ENCODE assay signal across 6 cellular contexts in the genomic region with DNA sequence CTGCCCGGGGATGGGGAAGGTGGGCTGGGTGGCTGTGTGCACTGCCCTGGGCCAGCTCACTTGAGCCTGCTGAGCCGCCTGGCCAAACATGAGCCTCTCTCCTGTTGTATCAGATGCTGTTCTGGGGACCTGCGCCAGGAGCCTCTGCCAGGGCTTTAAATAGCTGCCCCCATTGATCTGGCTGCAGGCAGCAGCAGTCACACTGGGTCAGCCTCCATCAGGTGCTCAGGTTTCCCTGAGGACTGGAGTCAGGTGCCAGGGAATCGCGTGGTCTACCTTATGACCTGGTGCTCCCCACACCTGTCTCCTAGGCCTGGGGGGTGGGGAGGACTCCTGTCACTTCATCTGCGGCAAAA. TPM values are rescaled to one million over a fixed set of nuclear protein-coding genes. Genes with fewer than 3 reads are reported as not detected.
DNase-seq lines count a peak whose midpoint lies in the region; ATAC-seq and TF ChIP-seq lines count a peak whose summit lies in the region.

No MANE protein-coding gene starts in this region.

- peak overlapping the region; percentile 59 to 72 for H3K27ac ChIP-seq in ovary

- H3K36me3 ChIP-seq in ovary, result no peaks in the 10 kb centered on the region

- H3K9me3 ChIP-seq in ovary, result no peaks in the 10 kb centered on the region

- no peak for TF ChIP-seq POLR2A in ovary (IDR thresholded peaks at IDR 0.05)

- no peak overlapping the region for H3K4me3 ChIP-seq in ovary

- no peak for TF ChIP-seq EP300 in ovary (IDR thresholded peaks at IDR 0.05)

- TF ChIP-seq CTCF in ovary (IDR thresholded peaks at IDR 0.05), result no peak

- WGBS in ovary, 3 donors, result 12 to 19% (median 13%) methylated on average over 3 to 6 of the region's 6 CpGs

- no peaks in the 10 kb centered on the region for H3K27me3 ChIP-seq in ovary

- no peak for ATAC-seq in activated CD4-positive, CD25-positive, alpha-beta regulatory T cell treated with anti-CD3 and anti-CD28 coated beads, Interleukin-2, amount 50 U/mL, for 24 hours
- no peak for ATAC-seq in HG03565 (IDR thresholded peaks at IDR 0.05; ENCODE audit: unreplicated experiment)

- intact Hi-C loops in ovary (cut with DNase I), result no loop called here

- peaks cover 12% of the 10 kb centered on the region for H3K4me1 ChIP-seq in ovary (ENCODE audit: insufficient read depth)

- DNase-seq in NCI-H2081 (lab: John Stamatoyannopoulos, UW) (peak; percentile 68 to 88), cerebellar nuclear complex (lab: John Stamatoyannopoulos, UW) (peak; percentile 35 to 75), ovary (peak in 4 of 5 donors; percentile 38 to 68 (median 58)), DMS114 treated with DMSO at 0.1 percent for 48 hours (lab: John Stamatoyannopoulos, UW; ENCODE audit: unreplicated experiment) (no peak)

RNA-seq across cellular contexts. Expression of gene CCDC28B, which starts 0.7 kb away (rescaled TPM):
- 1 to 10 TPM; 3.2 to 9.4 (median 6.2) TPM for total RNA-seq in ovary
- 1 to 10 TPM; 2.3 to 6.8 TPM for polyA plus RNA-seq in ovary

RNA-seq across cellular contexts. Expression of gene IQCC, which starts 5.8 kb away (rescaled TPM):
- 1 to 10 TPM; 2.3 to 3.6 (median 2.6) TPM for total RNA-seq in ovary
- 1 to 10 TPM; 2.3 to 4.7 TPM for polyA plus RNA-seq in ovary

RNA-seq across cellular contexts. Expression of gene DCDC2B, which starts 9.2 kb away (rescaled TPM):
- 10 to 100 TPM in 1 of 7 donors, 1 to 10 TPM in 1, under 1 TPM in 2, not detected in 3; 0.22 to 13.3 (median 0.99) TPM for total RNA-seq in ovary
- under 1 TPM in 1 of 2 donors, not detected in 1; 0.05 TPM for polyA plus RNA-seq in ovary

RNA-seq across cellular contexts. Expression of gene TXLNA, which starts 20.2 kb away (rescaled TPM):
- total RNA-seq in ovary, result 10 to 100 TPM; 24.3 to 71.9 (median 50.0) TPM
- polyA plus RNA-seq in ovary, result 10 to 100 TPM; 23.9 to 33.2 TPM

RNA-seq across cellular contexts. Expression of gene TMEM234, which starts 22.5 kb away (rescaled TPM):
- 10 to 100 TPM; 11.6 to 34.6 (median 24.6) TPM for total RNA-seq in ovary
- polyA plus RNA-seq in ovary, result 10 to 100 TPM in 1 of 2 donors, 1 to 10 TPM in 1; 9.4 to 13.8 TPM
